ENCODE assay signal across 9 cellular contexts in the genomic region with DNA sequence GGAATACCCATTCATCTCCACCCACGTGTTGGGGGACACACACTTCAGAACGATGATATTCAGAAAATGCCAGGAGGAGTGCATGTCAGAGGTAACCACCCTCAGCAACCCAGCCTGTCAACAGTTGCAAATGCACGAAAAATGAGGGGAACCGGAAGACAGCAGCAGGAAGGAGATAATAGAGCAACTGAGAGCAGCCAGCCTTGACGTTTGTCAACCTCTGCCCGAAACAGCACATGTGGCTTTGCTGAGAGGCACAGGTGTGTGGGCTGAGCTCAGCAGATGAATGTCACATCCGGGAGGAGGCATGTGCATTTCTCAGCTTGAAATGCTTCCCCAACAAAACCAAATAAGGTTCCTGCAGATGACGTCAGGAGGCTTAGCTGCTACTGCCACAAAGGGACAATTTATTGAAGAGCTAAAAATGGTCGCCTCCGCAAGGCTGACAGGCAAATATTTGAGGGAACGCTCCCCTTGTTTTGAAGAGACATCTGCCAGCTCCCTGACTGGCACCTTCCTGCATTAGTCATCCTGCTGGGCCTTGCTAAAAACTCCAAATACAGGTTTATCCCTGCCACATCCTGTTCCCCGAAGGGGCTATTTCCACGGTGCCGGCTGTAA.
DNase-seq lines count a peak whose midpoint lies in the region; ATAC-seq and TF ChIP-seq lines count a peak whose summit lies in the region.
"Had no signal": no experiment of that assay in that cellular context is flagged by ENCODE, and none has a peak within 500 bp of the region (broad histone marks: within the 10 kb centered on the region; RNA-seq: fewer than 3 reads in every experiment).

No MANE protein-coding gene starts in this region.

- H2AFZ ChIP-seq in hepatocyte, result no peak overlapping the region

- TF ChIP-seq CTCF in hepatocyte (IDR thresholded peaks at IDR 0.05; ENCODE audit: poor library complexity), result no peak

- no peak overlapping the region for H3K27ac ChIP-seq in hepatocyte
- H3K27ac ChIP-seq: pancreas had no signal

- no peaks in the 10 kb centered on the region for H4K20me1 ChIP-seq in hepatocyte (ENCODE audit: insufficient read depth, poor library complexity, severe bottlenecking)

- no peaks in the 10 kb centered on the region for H3K36me3 ChIP-seq in hepatocyte (replicated peaks; ENCODE audit: insufficient read depth, low read depth)
- H3K36me3 ChIP-seq: pancreas had no signal

- H3K9me2 ChIP-seq in hepatocyte (replicated peaks; ENCODE audit: insufficient read depth), result no peaks in the 10 kb centered on the region

- H3K9me3 ChIP-seq in hepatocyte (ENCODE audit: low read depth), result no peaks in the 10 kb centered on the region
- H3K9me3 ChIP-seq: pancreas had no signal

- no peaks in the 10 kb centered on the region for H3K4me1 ChIP-seq in hepatocyte (ENCODE audit: insufficient read depth)
- H3K4me1 ChIP-seq: pancreas had no signal

- H3K4me2 ChIP-seq in hepatocyte, result no peak overlapping the region

- DNase-seq in NCI-H748 (lab: John Stamatoyannopoulos, UW; ENCODE audit: unreplicated experiment) (peak; percentile 48), activated T-cell treated with anti-CD3 and anti-CD28 coated beads for 24 hours (ENCODE audit: low read depth) (peak; percentile 73), myocyte (ENCODE audit: low read depth) (peak; percentile 28), hepatocyte (ENCODE audit: low spot score) (no peak), left ventricle myocardium superior (no peak), SIG-M5 (lab: John Stamatoyannopoulos, UW) (no peak)
- DNase-seq: pancreas had no signal

- WGBS in hepatocyte (ENCODE audit: low lambda C conversion rate, missing lambda C conversion rate), result 41% methylated on average over 14 of the region's 14 CpGs

- peak; percentile 100 for ATAC-seq in GM18511 (IDR thresholded peaks at IDR 0.05; ENCODE audit: unreplicated experiment)
- ATAC-seq in HG02840 (IDR thresholded peaks at IDR 0.05; ENCODE audit: low FRiP score, unreplicated experiment), result peak; percentile 100
- no peak for ATAC-seq in left ventricle myocardium superior

- no peaks in the 10 kb centered on the region for H3K27me3 ChIP-seq in hepatocyte
- H3K27me3 ChIP-seq: pancreas had no signal

- H3K79me2 ChIP-seq in hepatocyte, result no peaks in the 10 kb centered on the region

- intact Hi-C loops in left ventricle myocardium superior (cut with micrococcal nuclease), result no loop called here

- no peak overlapping the region for H3K4me3 ChIP-seq in hepatocyte
- H3K4me3 ChIP-seq: pancreas had no signal

Comparison
In these comparisons a context has a peak if more than half of its experiments do, and no peak if none do; other contexts are left out.
1. DNase-seq: peak in NCI-H748 (single experiment), activated T-cell treated with anti-CD3 and anti-CD28 coated beads for 24 hours (single experiment) and myocyte (single experiment); none in hepatocyte (single experiment), left ventricle myocardium superior (single experiment) and SIG-M5 (single experiment).